1 cellular context compared by ENCODE assay signal in genomic region chr17:30854146-30854545, GRCh38.
TF ChIP-seq lines count a peak whose summit lies in the region.

No MANE protein-coding gene starts in this region.

TF ChIP-seq in SK-N-SH, 30 proteins besides CTCF, POLR2A, EP300 and RAD21 (continued from another document):
- TF ChIP-seq TCF12 (IDR thresholded peaks at IDR 0.05): no peak
- TF ChIP-seq ELF1 (IDR thresholded peaks at IDR 0.05): no peak
